Comparison of ENCODE assay signal across 8 cellular contexts in the genomic region with DNA sequence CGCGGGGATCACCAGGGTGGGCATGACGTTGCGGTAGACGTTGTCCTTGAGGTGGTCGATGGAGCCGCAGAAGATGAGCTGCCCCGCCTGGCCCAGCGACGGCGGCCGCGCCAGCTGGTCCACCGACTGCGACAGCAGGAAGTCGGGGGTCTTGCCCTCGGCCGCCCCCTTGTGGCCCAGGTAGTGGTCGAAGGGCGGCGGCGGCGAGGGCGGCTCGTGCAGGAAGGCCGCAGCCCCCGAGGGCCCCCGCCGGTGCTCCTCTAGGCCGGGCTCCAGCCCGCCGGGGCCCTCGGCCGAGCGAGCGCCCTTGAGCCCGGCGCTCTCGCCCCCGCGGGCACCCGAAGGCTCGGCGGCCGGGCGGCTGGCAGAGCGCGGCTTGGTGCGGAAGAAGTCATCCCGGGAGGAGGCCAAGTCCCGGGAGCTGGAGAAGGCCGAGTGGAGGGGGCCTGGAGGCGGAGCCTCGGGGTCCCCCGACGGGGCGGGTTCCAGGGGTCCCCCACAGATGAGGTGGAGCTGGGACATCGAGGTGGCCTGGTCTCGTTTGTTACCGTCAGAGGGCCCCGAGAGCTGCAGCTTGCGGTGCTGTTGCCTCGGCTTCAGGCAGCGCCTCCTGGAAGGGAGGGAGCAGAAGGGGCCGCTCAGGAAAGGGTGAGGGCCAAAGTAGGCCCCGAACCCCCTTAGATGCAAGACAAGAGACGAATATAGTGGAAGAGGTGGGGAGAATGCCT. TPM values are rescaled to one million over a fixed set of nuclear protein-coding genes. Genes with fewer than 3 reads are reported as not detected.
A peak's percentile ranks its signal among the peaks of the same experiment; 100 is the strongest.
DNase-seq lines count a peak whose midpoint lies in the region; ATAC-seq and TF ChIP-seq lines count a peak whose summit lies in the region.

No MANE protein-coding gene starts in this region.

- H3K27me3 ChIP-seq in trophoblast cell (ENCODE audit: insufficient read depth, low read length), result no peaks in the 10 kb centered on the region

- H4K8ac ChIP-seq in trophoblast cell (ENCODE audit: low read depth, low read length), result peak overlapping the region; percentile 58

- H2AFZ ChIP-seq in trophoblast cell (ENCODE audit: insufficient read depth, low read length, poor library complexity), result peak overlapping the region; percentile 56

- peak overlapping the region in 1 of 2 donors; percentile 61 for H3K27ac ChIP-seq in coronary artery
- no peak overlapping the region for H3K27ac ChIP-seq in trophoblast cell (ENCODE audit: low read depth, low read length)

- H3K36me3 ChIP-seq in trophoblast cell (ENCODE audit: control insufficient read depth in 1 of 2, insufficient read depth in 2 of 2, low read length in 2 of 2), result peaks cover 32 to 38% of the 10 kb centered on the region in 2 experiments

- DNase-seq in GM12865 (ENCODE audit: low read depth) (peak; percentile 73), coronary artery (ENCODE audit: low spot score) (no peak), trophoblast cell (peak; percentile 30 to 58), DMS53 (lab: John Stamatoyannopoulos, UW) (no peak), lower leg skin (ENCODE audit: low spot score in 2 of 2) (no peak)

- H3K4me1 ChIP-seq in trophoblast cell (ENCODE audit: control insufficient read depth in 1 of 2, insufficient read depth in 2 of 2, low read length in 2 of 2), result peaks cover 0 to 5% of the 10 kb centered on the region in 2 experiments

- no peak overlapping the region for H2AK5ac ChIP-seq in trophoblast cell (ENCODE audit: low read length)

- intact Hi-C loops in lower leg skin (cut with DNase I; ENCODE audit: low total_unique reads), result no loop called here

- TF ChIP-seq POLR2A in lower leg skin (IDR thresholded peaks at IDR 0.05), result no peak

- no peak overlapping the region for H3K14ac ChIP-seq in trophoblast cell (ENCODE audit: low read length)

- TF ChIP-seq CTCF in GM12865 (IDR thresholded peaks at IDR 0.05; ENCODE audit: insufficient read depth, low read depth, low read length, missing control alignments) (peak; percentile 59), coronary artery (IDR thresholded peaks at IDR 0.05) (no peak), lower leg skin (IDR thresholded peaks at IDR 0.05) (no peak)

- H3K79me2 ChIP-seq in trophoblast cell (ENCODE audit: control insufficient read depth, insufficient read depth, low read length, poor library complexity), result no peaks in the 10 kb centered on the region

- no peak overlapping the region for H3K4me3 ChIP-seq in GM12865 (ENCODE audit: low read depth, low read length)
- H3K4me3 ChIP-seq in coronary artery, result peak overlapping the region; percentile 74
- H3K4me3 ChIP-seq in trophoblast cell (ENCODE audit: low read depth, low read length), result peak overlapping the region; percentile 64
- H3K4me3 ChIP-seq in lower leg skin (ENCODE audit: low read depth, poor library complexity, severe bottlenecking), result no peak overlapping the region

- peak; percentile 44 to 48 for ATAC-seq in activated CD4-positive, CD25-positive, alpha-beta regulatory T cell treated with anti-CD3 and anti-CD28 coated beads, Interleukin-2, amount 50 U/mL, for 24 hours
- ATAC-seq in HG03378 (IDR thresholded peaks at IDR 0.05; ENCODE audit: unreplicated experiment), result no peak
- no peak for ATAC-seq in HG02588 (IDR thresholded peaks at IDR 0.05; ENCODE audit: unreplicated experiment)

- no peak overlapping the region for H3K4ac ChIP-seq in trophoblast cell (ENCODE audit: low read depth, low read length)

- no peak overlapping the region for H3K18ac ChIP-seq in trophoblast cell (ENCODE audit: low read length)

- no peaks in the 10 kb centered on the region for H3K9me3 ChIP-seq in trophoblast cell (ENCODE audit: insufficient read depth, low read depth, low read length)

- no peak overlapping the region for H3K9ac ChIP-seq in trophoblast cell (ENCODE audit: low read length)

- H3K4me2 ChIP-seq in trophoblast cell (ENCODE audit: low read length), result peak overlapping the region; percentile 90

- WGBS in trophoblast cell (ENCODE audit: extremely low coverage, insufficient coverage, insufficient read length), result no CpG with 5 or more reads among the region's 67 CpGs
- WGBS in lower leg skin, 2 donors, result 61 to 68% methylated on average over 22 to 61 of the region's 67 CpGs

- peak overlapping the region; percentile 78 for H4K91ac ChIP-seq in trophoblast cell (ENCODE audit: low read depth, low read length)

- no peak overlapping the region for H3K23ac ChIP-seq in trophoblast cell (ENCODE audit: low read length)

- H4K12ac ChIP-seq in trophoblast cell (ENCODE audit: low read depth, low read length), result peak overlapping the region; percentile 57

- H3K79me1 ChIP-seq in trophoblast cell (ENCODE audit: low read length), result no peaks in the 10 kb centered on the region

- H2BK120ac ChIP-seq in trophoblast cell (ENCODE audit: insufficient read depth, low read length, poor library complexity), result no peak overlapping the region

- no peak overlapping the region for H2BK12ac ChIP-seq in trophoblast cell (ENCODE audit: low read length)

- no peak overlapping the region for H2BK5ac ChIP-seq in trophoblast cell (ENCODE audit: low read depth, low read length, poor library complexity)

RNA-seq across cellular contexts. Expression of gene FAM171A2, which starts 8.9 kb away (rescaled TPM):
- polyA plus RNA-seq in trophoblast cell (2013), result 8.4 and 8.6 TPM in 2 replicates
- total RNA-seq in lower leg skin, result 1 to 10 TPM in 3 of 4 donors, under 1 TPM in 1; 0.95 to 2.8 (median 2.4) TPM

RNA-seq across cellular contexts. Expression of gene GRN, which starts 9.6 kb away (rescaled TPM):
- polyA plus RNA-seq in trophoblast cell (2013), result 207 and 227 TPM in 2 replicates
- total RNA-seq in lower leg skin, result 100 to 1,000 TPM; 272 to 295 (median 283) TPM

RNA-seq across cellular contexts. Expression of gene SLC25A39, which starts 30.1 kb away (rescaled TPM):
- 96.0 and 97.4 TPM in 2 replicates for polyA plus RNA-seq in trophoblast cell (2013)
- total RNA-seq in lower leg skin, result 100 to 1,000 TPM in 1 of 4 donors, 10 to 100 TPM in 3; 73.4 to 113 (median 90.0) TPM

RNA-seq across cellular contexts. Expression of gene ITGA2B, which starts 34.7 kb away (rescaled TPM):
- 0.54 and 0.67 TPM in 2 replicates for polyA plus RNA-seq in trophoblast cell (2013)
- under 1 TPM in 2 of 4 donors, not detected in 2; 0.10 to 0.30 TPM for total RNA-seq in lower leg skin

RNA-seq across cellular contexts. Expression of gene RUNDC3A, which starts 46.3 kb away (rescaled TPM):
- polyA plus RNA-seq in trophoblast cell (2013), result 0.08 and 0.12 TPM in 2 replicates
- total RNA-seq in lower leg skin, result 10 to 100 TPM; 12.6 to 29.5 (median 17.1) TPM

Comparison
In these comparisons a context has a peak if more than half of its experiments do, and no peak if none do; other contexts are left out.
1. DNase-seq: peak in GM12865 (single experiment) and trophoblast cell (2 of 2); none in coronary artery (single experiment), DMS53 (single experiment) and lower leg skin (0 of 2).
2. H3K4me3 ChIP-seq: peak in coronary artery (single experiment) and trophoblast cell (single experiment); none in GM12865 (single experiment) and lower leg skin (single experiment).
3. ATAC-seq: peak in activated CD4-positive, CD25-positive, alpha-beta regulatory T cell treated with anti-CD3 and anti-CD28 coated beads, Interleukin-2, amount 50 U/mL, for 24 hours (2 of 2); none in HG03378 (single experiment) and HG02588 (single experiment).